In genomic region chr2:172168917-172169346, GRCh38 we compare ENCODE assay signal across 14 cellular contexts.
DNase-seq lines count a peak whose midpoint lies in the region; ATAC-seq and TF ChIP-seq lines count a peak whose summit lies in the region.
"Had no signal": no experiment of that assay in that cellular context is flagged by ENCODE, and none has a peak within 500 bp of the region (broad histone marks: within the 10 kb centered on the region; RNA-seq: fewer than 3 reads in every experiment).

No MANE protein-coding gene starts in this region.

- no TSS peak for BruUV-seq in PC-3 (replicated peaks; lab: Mats Ljungman, UMichigan)

- no peaks in the 10 kb centered on the region for H3K9me2 ChIP-seq in PC-3 (replicated peaks; ENCODE audit: low read length)

- H3K23ac ChIP-seq in neuronal stem cell (ENCODE audit: low read depth, low read length, poor library complexity) = no peak overlapping the region

- no peak overlapping the region for H2BK15ac ChIP-seq in neuronal stem cell (ENCODE audit: low read length)

- TF ChIP-seq CTCF in HFFc6 (IDR thresholded peaks at IDR 0.05) (no peak), PC-3 (conservative IDR thresholded peaks at IDR 0.05; ENCODE audit: low read depth, low read length) (no peak), transverse colon (IDR thresholded peaks at IDR 0.05) (no peak)

- H3K4me1 ChIP-seq in PC-3 (ENCODE audit: insufficient read depth, low read length) (peaks cover 26% of the 10 kb centered on the region), transverse colon (peaks cover 0 to 53% (median 29%) of the 10 kb centered on the region in 4 donors), neuronal stem cell (ENCODE audit: control insufficient read depth in 2 of 2, insufficient read depth in 1 of 2, low read depth in 1 of 2, low read length in 2 of 2) (no peaks in the 10 kb centered on the region)

- H4K8ac ChIP-seq in neuronal stem cell (ENCODE audit: low read depth, low read length) = no peak overlapping the region

- H3K36me3 ChIP-seq in PC-3 (ENCODE audit: low read depth, low read length) = no peaks in the 10 kb centered on the region
- H3K36me3 ChIP-seq in transverse colon = no peaks in the 10 kb centered on the region
- no peaks in the 10 kb centered on the region for H3K36me3 ChIP-seq in neuronal stem cell (replicated peaks in 1 of 2; ENCODE audit: control insufficient read depth in 2 of 2, insufficient read depth in 2 of 2, low read length in 2 of 2)
- H3K36me3 ChIP-seq: neutrophil had no signal

- no peak overlapping the region for H2AK5ac ChIP-seq in neuronal stem cell (ENCODE audit: low read depth, low read length)

- WGBS in transverse colon (ENCODE audit: low coverage in 1 of 2), 2 donors = 22 to 43% methylated on average over 3 of the region's 3 CpGs
- no CpG with 5 or more reads among the region's 3 CpGs for WGBS in neuronal stem cell (ENCODE audit: extremely low coverage in 2 of 2, insufficient read length in 2 of 2, insufficient replicate concordance in 1 of 2), 2 donors

- H3K14ac ChIP-seq in neuronal stem cell (ENCODE audit: low read length) = no peak overlapping the region

- no peak overlapping the region for H3K4ac ChIP-seq in neuronal stem cell (ENCODE audit: low read length)

- no peak for TF ChIP-seq POLR2A in transverse colon (IDR thresholded peaks at IDR 0.05)

- POLR2A ChIA-PET in PC-3 (lab: Charles Lee; ENCODE audit: unreplicated experiment) = no interaction called here

- in situ Hi-C loops in transverse colon (cut with MboI; ENCODE audit: low pct_ligation_motif_present in 1 of 4, low pct_unique_long_range_greater_than_20kb in 1 of 4, low sequenced_read_pairs in 3 of 4) = no loop called here

- peaks cover 26% of the 10 kb centered on the region for H3K4me1 Mint-ChIP-seq in HFFc6 (ENCODE audit: low read depth)

- no peaks in the 10 kb centered on the region for H3K79me2 ChIP-seq in PC-3 (ENCODE audit: low read length)

- peak; percentile 5; the same call in 1 of the 2 replicates for ATAC-seq in PC-3

- no peaks in the 10 kb centered on the region for H3K36me3 Mint-ChIP-seq in HFFc6 (ENCODE audit: low read depth)

- no peak overlapping the region for H4K91ac ChIP-seq in neuronal stem cell (ENCODE audit: low read depth, low read length, poor library complexity)

- CTCF ChIA-PET in PC-3 (lab: Charles Lee) = no interaction called here

- H2AFZ ChIP-seq in PC-3 (ENCODE audit: low read length) (no peak overlapping the region), neuronal stem cell (ENCODE audit: low read length) (no peak overlapping the region)

- H2BK12ac ChIP-seq in neuronal stem cell (ENCODE audit: low read length) = no peak overlapping the region

- no peak overlapping the region for H2BK5ac ChIP-seq in neuronal stem cell (ENCODE audit: low read length)

- no peak overlapping the region for H3K18ac ChIP-seq in neuronal stem cell (ENCODE audit: low read length)

- H3K27me3 Mint-ChIP-seq in HFFc6 (ENCODE audit: insufficient read depth) = peaks cover 10% of the 10 kb centered on the region

- no peaks in the 10 kb centered on the region for H3K9me3 ChIP-seq in PC-3 (ENCODE audit: low read length)
- H3K9me3 ChIP-seq in transverse colon = no peaks in the 10 kb centered on the region
- H3K9me3 ChIP-seq in neuronal stem cell (replicated peaks in 1 of 2; ENCODE audit: control insufficient read depth in 2 of 2, insufficient read depth in 1 of 2, low read depth in 1 of 2, low read length in 2 of 2) = no peaks in the 10 kb centered on the region
- H3K9me3 ChIP-seq: neutrophil had no signal

- no peak overlapping the region for H3K4me3 Mint-ChIP-seq in HFFc6

- DNase-seq in HFFc6 (peak; percentile 30), PC-3 (peak; percentile 73), epidermal melanocyte (ENCODE audit: insufficient read length, low spot score) (peak; percentile 15), transverse colon (no peak), superior temporal gyrus (ENCODE audit: extremely low spot score) (no peak), neuronal stem cell (ENCODE audit: low spot score) (no peak)
- no peak for DNase-seq in activated naive CD4-positive, alpha-beta T cell (lab: John Stamatoyannopoulos, UW)
- DNase-seq: activated gamma-delta T cell; central memory CD4-positive, alpha-beta T cell; COR-L47; NCI-H1436 had no signal

- no peak overlapping the region for H3K27ac Mint-ChIP-seq in HFFc6

- H3K79me1 ChIP-seq in neuronal stem cell (ENCODE audit: low read depth, low read length) = no peaks in the 10 kb centered on the region

- intact Hi-C loops in PC-3 (cut with micrococcal nuclease) = no loop called here
- intact Hi-C loops in transverse colon (cut with DNase I; ENCODE audit: low total_unique reads) = no loop called here

- H3K4me3 ChIP-seq in PC-3 (ENCODE audit: low read length) = no peak overlapping the region
- no peak overlapping the region for H3K4me3 ChIP-seq in transverse colon
- no peak overlapping the region for H3K4me3 ChIP-seq in neuronal stem cell (ENCODE audit: low read length in 2 of 2)
- H3K4me3 ChIP-seq: lung, smooth muscle cell had no signal

- H3K9me3 Mint-ChIP-seq in HFFc6 = no peaks in the 10 kb centered on the region

- no peaks in the 10 kb centered on the region for H3F3A ChIP-seq in PC-3 (ENCODE audit: low read length, unreplicated experiment)

- H3K27ac ChIP-seq in PC-3 (ENCODE audit: low read length) (no peak overlapping the region), transverse colon (peak overlapping the region; percentile 20 to 69 (median 52)), neuronal stem cell (replicated peaks; ENCODE audit: low read length) (no peak overlapping the region)
- H3K27ac ChIP-seq: neutrophil had no signal

- H3K9ac ChIP-seq in PC-3 (ENCODE audit: low read length) = no peak overlapping the region
- H3K9ac ChIP-seq in neuronal stem cell (ENCODE audit: low read depth, low read length, poor library complexity) = no peak overlapping the region

- H3K27me3 ChIP-seq in PC-3 (ENCODE audit: low read length) = no peaks in the 10 kb centered on the region
- peaks cover 13% of the 10 kb centered on the region for H3K27me3 ChIP-seq in transverse colon
- peaks cover 0 to 38% (median 2%) of the 10 kb centered on the region in 3 experiments for H3K27me3 ChIP-seq in neuronal stem cell (ENCODE audit: control insufficient read depth in 3 of 3, insufficient read depth in 3 of 3, low read depth in 1 of 3, low read length in 3 of 3)

- no peak overlapping the region for H3K4me2 ChIP-seq in PC-3 (ENCODE audit: low read length)
- H3K4me2 ChIP-seq in neuronal stem cell (ENCODE audit: insufficient read depth, low read length, poor library complexity, severe bottlenecking) = no peak overlapping the region
- H3K4me2 ChIP-seq: smooth muscle cell had no signal

- no peak for TF ChIP-seq EP300 in transverse colon (IDR thresholded peaks at IDR 0.05; ENCODE audit: low read depth)

- H4K20me1 ChIP-seq in PC-3 (ENCODE audit: low read length) = no peaks in the 10 kb centered on the region

- H2BK120ac ChIP-seq in neuronal stem cell (ENCODE audit: low read depth, low read length) = no peak overlapping the region

Comparison
In these comparisons a context has a peak if more than half of its experiments do, and no peak if none do; other contexts are left out.
1. DNase-seq: peak in HFFc6 (single experiment), PC-3 (single experiment) and epidermal melanocyte (single experiment); none in transverse colon (single experiment), superior temporal gyrus (single experiment), activated naive CD4-positive, alpha-beta T cell (0 of 4) and neuronal stem cell (single experiment).
2. H3K27ac ChIP-seq: peak in transverse colon (4 of 4); none in PC-3 (single experiment) and neuronal stem cell (single experiment).